In the genomic region with DNA sequence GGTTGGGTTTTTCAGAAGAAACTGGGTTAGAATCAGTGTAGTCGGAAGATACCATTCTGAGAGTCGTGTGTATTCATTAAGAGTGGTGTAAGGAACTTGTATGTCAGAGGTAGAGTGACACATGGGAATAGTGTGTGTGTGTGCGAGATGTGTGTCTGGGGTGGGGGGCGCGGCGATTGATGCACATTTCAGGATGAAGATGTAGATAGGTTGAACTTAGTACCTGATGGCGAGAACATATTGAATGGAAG, we compare ENCODE assay signal across 8 cellular contexts. TPM values are rescaled to one million over a fixed set of nuclear protein-coding genes. Genes with fewer than 3 reads are reported as not detected.
DNase-seq lines count a peak whose midpoint lies in the region; ATAC-seq and TF ChIP-seq lines count a peak whose summit lies in the region.

No MANE protein-coding gene starts in this region.

- peak overlapping the region; percentile 93 for H3K56ac ChIP-seq in mesendoderm (ENCODE audit: low read length)

- no peak overlapping the region for H4K8ac ChIP-seq in mesendoderm (ENCODE audit: low read depth, low read length)

- no peak for TF ChIP-seq CTCF in heart left ventricle (IDR thresholded peaks at IDR 0.05)
- TF ChIP-seq CTCF in brain (conservative IDR thresholded peaks at IDR 0.05), result no peak
- no peak for TF ChIP-seq CTCF in uterus (IDR thresholded peaks at IDR 0.05)

- peaks cover 0 to 6% (median 0%) of the 10 kb centered on the region in 5 experiments for H3K9me3 Mint-ChIP-seq in brain

- H3K4ac ChIP-seq in mesendoderm (ENCODE audit: low read depth, low read length), result no peak overlapping the region

- H3K23ac ChIP-seq in mesendoderm (ENCODE audit: low read length), result no peak overlapping the region

- H3K36me3 ChIP-seq in heart left ventricle (no peaks in the 10 kb centered on the region), mesendoderm (ENCODE audit: control insufficient read depth, insufficient read depth, low read length) (no peaks in the 10 kb centered on the region), uterus (no peaks in the 10 kb centered on the region)

- no peaks in the 10 kb centered on the region for H3K9me3 ChIP-seq in heart left ventricle
- no peaks in the 10 kb centered on the region for H3K9me3 ChIP-seq in uterus

- H3K4me3 ChIP-seq in heart left ventricle, result peak overlapping the region; percentile 69 to 98 (median 92)
- peak overlapping the region; percentile 67 for H3K4me3 ChIP-seq in mesendoderm (ENCODE audit: low read length)
- H3K4me3 ChIP-seq in uterus, result peak overlapping the region; percentile 68 to 99

- H2BK120ac ChIP-seq in mesendoderm (ENCODE audit: low read depth, low read length), result no peak overlapping the region

- no peak overlapping the region for H2BK15ac ChIP-seq in mesendoderm (replicated peaks; ENCODE audit: low read depth)

- H2BK5ac ChIP-seq in mesendoderm (ENCODE audit: low read length), result no peak overlapping the region

- H3K4me1 ChIP-seq in heart left ventricle, result peaks cover 5 to 56% (median 43%) of the 10 kb centered on the region in 12 donors
- peaks cover 2% of the 10 kb centered on the region for H3K4me1 ChIP-seq in mesendoderm (ENCODE audit: control insufficient read depth, low read depth, low read length)
- H3K4me1 ChIP-seq in uterus, result peaks cover 0 to 5% of the 10 kb centered on the region in 2 donors

- no peak for TF ChIP-seq POLR2A in heart left ventricle (IDR thresholded peaks at IDR 0.05)
- TF ChIP-seq POLR2A in uterus (IDR thresholded peaks at IDR 0.05), result no peak

- peaks cover 6% of the 10 kb centered on the region for H3K79me1 ChIP-seq in mesendoderm (ENCODE audit: low read length)

- H3K36me3 Mint-ChIP-seq in brain, result no peaks in the 10 kb centered on the region

- peak overlapping the region; percentile 88 to 94 (median 89) for H3K4me3 Mint-ChIP-seq in brain

- H3K27ac Mint-ChIP-seq in brain, result peak overlapping the region; percentile 87 to 100 (median 100)

- H4K5ac ChIP-seq in mesendoderm (ENCODE audit: low read length), result no peak overlapping the region

- peaks cover 15% of the 10 kb centered on the region for H3K27me3 Mint-ChIP-seq in brain

- H3K9ac ChIP-seq in mesendoderm (ENCODE audit: low read length), result peak overlapping the region; percentile 80

- no peak for ATAC-seq in heart left ventricle
- no peak for ATAC-seq in left cardiac atrium

- intact Hi-C loops in heart left ventricle (cut with DNase I) (loop anchor here (5.0 to 10.0 kb wide), 8 partner anchors 69 to 582 kb away; a partner anchor contains a TSS), left cardiac atrium (cut with DNase I) (loop anchor here (5.0 to 10.0 kb wide), 3 partner anchors 69 to 188 kb away; no protein-coding TSS in a partner anchor), uterus (cut with DNase I; ENCODE audit: low total_unique reads) (loop anchor here (10.0 kb wide), 1 partner anchor 162 kb away; a partner anchor contains a TSS)

- DNase-seq in heart left ventricle (no peak), left cardiac atrium (no peak), mesendoderm (peak; percentile 25), uterus (no peak), NCI-H1105 (lab: John Stamatoyannopoulos, UW) (no peak), SKM-1 (lab: John Stamatoyannopoulos, UW; ENCODE audit: unreplicated experiment) (no peak)
- DNase-seq in effector CD4-positive, alpha-beta T cell, result no peak

- peaks cover 46% of the 10 kb centered on the region for H3K79me2 ChIP-seq in mesendoderm (ENCODE audit: control insufficient read depth, insufficient read depth, low read length)

- H3K27ac ChIP-seq in heart left ventricle (peak overlapping the region in 6 of 12 donors; percentile 93 to 98 (median 95)), mesendoderm (ENCODE audit: low read depth, low read length) (no peak overlapping the region), uterus (peak overlapping the region; percentile 96 to 97)

- 24 to 30% (median 27%) methylated on average over 7 of the region's 7 CpGs for WGBS in heart left ventricle, 4 donors
- WGBS in mesendoderm (ENCODE audit: extremely low coverage, insufficient coverage, low lambda C conversion rate), result no CpG with 5 or more reads among the region's 7 CpGs

- H3K27me3 ChIP-seq in heart left ventricle (no peaks in the 10 kb centered on the region), mesendoderm (ENCODE audit: insufficient read depth, low read length, poor library complexity) (no peaks in the 10 kb centered on the region), uterus (no peaks in the 10 kb centered on the region)

- H3K4me2 ChIP-seq in mesendoderm (ENCODE audit: low read length), result peak overlapping the region; percentile 95

- no peak overlapping the region for H3K18ac ChIP-seq in mesendoderm (ENCODE audit: low read length)

- H2AK5ac ChIP-seq in mesendoderm (ENCODE audit: low read length), result no peak overlapping the region

- peaks cover 31% of the 10 kb centered on the region for H3K4me1 Mint-ChIP-seq in brain

RNA-seq across cellular contexts. Expression of a gene that starts 0.9 kb away (rescaled TPM):
- total RNA-seq in heart left ventricle (10 to 100 TPM; 32.0 to 55.0 (median 43.3) TPM), left cardiac atrium (10 to 100 TPM; 35.7 to 41.8 TPM), uterus (10 to 100 TPM in 3 of 4 donors, 1 to 10 TPM in 1; 9.1 to 63.1 (median 37.0) TPM)
- polyA plus RNA-seq in heart left ventricle (10 to 100 TPM; 15.3 to 27.0 TPM), brain (ENCODE audit: insufficient read depth, low read depth, low replicate concordance) (71.0 TPM)
- 39.7 TPM for polyA plus RNA-seq in mesendoderm (2013, experiment 1 of 2)
- 39.7 TPM for polyA plus RNA-seq in mesendoderm (2013, experiment 2 of 2)

RNA-seq across cellular contexts. Expression of a gene that starts 55.0 kb away (rescaled TPM):
- total RNA-seq in heart left ventricle, result 1 to 10 TPM in 7 of 9 donors, under 1 TPM in 2; 0.88 to 5.1 (median 2.5) TPM
- polyA plus RNA-seq in heart left ventricle, result 1 to 10 TPM in 1 of 2 donors, under 1 TPM in 1; 0.53 to 1.5 TPM
- total RNA-seq in left cardiac atrium, result 10 to 100 TPM; 23.3 to 33.8 TPM
- 12.3 TPM for polyA plus RNA-seq in brain (ENCODE audit: insufficient read depth, low read depth, low replicate concordance)
- polyA plus RNA-seq in mesendoderm (2013, experiment 1 of 2), result 3.8 TPM
- 3.8 TPM for polyA plus RNA-seq in mesendoderm (2013, experiment 2 of 2)
- 1 to 10 TPM in 2 of 4 donors, under 1 TPM in 1, not detected in 1; 0.85 to 2.8 (median 1.5) TPM for total RNA-seq in uterus
